In genomic region chr7:11120675-11121220, GRCh38 we compare ENCODE assay signal across 19 cellular contexts.
DNase-seq lines count a peak whose midpoint lies in the region; ATAC-seq and TF ChIP-seq lines count a peak whose summit lies in the region.
"Had no signal": no experiment of that assay in that cellular context is flagged by ENCODE, and none has a peak within 500 bp of the region (broad histone marks: within the 10 kb centered on the region; RNA-seq: fewer than 3 reads in every experiment).

No MANE protein-coding gene starts in this region.

- no peaks in the 10 kb centered on the region for H3K4me1 Mint-ChIP-seq in endothelial cell (ENCODE audit: unreplicated experiment)
- H3K4me1 Mint-ChIP-seq: brain had no signal

- TF ChIP-seq POLR2A in GM18505 (IDR thresholded peaks at IDR 0.05; ENCODE audit: borderline replicate concordance, extremely low read depth, insufficient read depth, insufficient read length) (no peak), breast epithelium (IDR thresholded peaks at IDR 0.05) (no peak)

- H3K36me3 Mint-ChIP-seq in endothelial cell (ENCODE audit: low read depth, unreplicated experiment): peaks cover 5% of the 10 kb centered on the region

- no peaks in the 10 kb centered on the region for H3K79me2 ChIP-seq in MM.1S (ENCODE audit: low read length)

- no peak overlapping the region for H3K4me3 Mint-ChIP-seq in endothelial cell (ENCODE audit: unreplicated experiment)
- H3K4me3 Mint-ChIP-seq: brain had no signal

- peak overlapping the region; percentile 71 for H3K4me2 ChIP-seq in MM.1S (ENCODE audit: low read depth, low read length)
- H3K4me2 ChIP-seq: BLaER1 treated with 17β-estradiol and CSF1 and Interleukin-3, amounts not matched to agents 10 nM and 100 nM had no signal

- H3K9ac ChIP-seq in MM.1S (ENCODE audit: low read length): no peak overlapping the region
- H3K9ac ChIP-seq: BLaER1 treated with 17β-estradiol and CSF1 and Interleukin-3, amounts not matched to agents 10 nM and 100 nM had no signal

- DNase-seq in MM.1S: no peak
- no peak for DNase-seq in NCI-H1694 treated with DMSO at 0.1 percent for 48 hours (lab: John Stamatoyannopoulos, UW)
- no peak for DNase-seq in endothelial cell (ENCODE audit: low spot score)
- DNase-seq in breast epithelium (ENCODE audit: low spot score in 2 of 2): no peak
- DNase-seq in foreskin melanocyte: no peak
- DNase-seq: activated CD4-positive, alpha-beta T cell treated with anti-CD3 and anti-CD28 coated beads for 4 hours; activated gamma-delta T cell treated with Interleukin-2 at 50 U/mL for 16 hours; EL; KG1; lower lobe of right lung; NCI-H1694; NCI-H524 treated with DMSO at 0.1 percent for 48 hours; sigmoid colon; stimulated activated naive CD4-positive, alpha-beta T cell had no signal

- peaks cover 13% of the 10 kb centered on the region for H3F3A ChIP-seq in MM.1S (ENCODE audit: insufficient read depth, low read length)

- H3K27me3 ChIP-seq in MM.1S (replicated peaks; ENCODE audit: insufficient read depth, low read length): no peaks in the 10 kb centered on the region
- H3K27me3 ChIP-seq in breast epithelium: no peaks in the 10 kb centered on the region
- H3K27me3 ChIP-seq: BLaER1 treated with 17β-estradiol and CSF1 and Interleukin-3, amounts not matched to agents 10 nM and 100 nM; sigmoid colon had no signal

- H3K27ac ChIP-seq in MM.1S (ENCODE audit: low read length) (no peak overlapping the region), breast epithelium (no peak overlapping the region)
- H3K27ac ChIP-seq: BLaER1 treated with 17β-estradiol and CSF1 and Interleukin-3, amounts not matched to agents 10 nM and 100 nM; lower lobe of right lung; sigmoid colon had no signal

- H3K36me3 ChIP-seq in MM.1S (replicated peaks; ENCODE audit: insufficient read depth, low read length): no peaks in the 10 kb centered on the region
- no peaks in the 10 kb centered on the region for H3K36me3 ChIP-seq in breast epithelium

- intact Hi-C loops in breast epithelium (cut with DNase I; ENCODE audit: low total_unique reads): loop anchor here (5.0 kb wide), 1 partner anchor 503 kb away; no protein-coding TSS in a partner anchor

- no peaks in the 10 kb centered on the region for H3K9me2 ChIP-seq in MM.1S (replicated peaks; ENCODE audit: insufficient read depth, low read length)

- H3K9me3 ChIP-seq in MM.1S (replicated peaks; ENCODE audit: insufficient read depth, low read length) (no peaks in the 10 kb centered on the region), breast epithelium (no peaks in the 10 kb centered on the region)
- H3K9me3 ChIP-seq: lower lobe of right lung, sigmoid colon had no signal

- H3K9me3 Mint-ChIP-seq in endothelial cell (ENCODE audit: unreplicated experiment): no peaks in the 10 kb centered on the region

- peaks cover 13% of the 10 kb centered on the region for H3K4me1 ChIP-seq in MM.1S (ENCODE audit: low read length)
- H3K4me1 ChIP-seq in breast epithelium: no peaks in the 10 kb centered on the region
- H3K4me1 ChIP-seq: lower lobe of right lung, sigmoid colon had no signal

- H3K4me3 ChIP-seq in MM.1S (ENCODE audit: low read length): 0 out of 2 replicates have a peak overlapping the region, but pooled peaks have one; percentile 18
- no peak overlapping the region for H3K4me3 ChIP-seq in breast epithelium
- H3K4me3 ChIP-seq: BLaER1 treated with 17β-estradiol and CSF1 and Interleukin-3, amounts not matched to agents 10 nM and 100 nM; lower lobe of right lung; sigmoid colon had no signal

- TF ChIP-seq CTCF in MM.1S (IDR thresholded peaks at IDR 0.05; ENCODE audit: low read length) (no peak), endothelial cell (IDR thresholded peaks at IDR 0.05; ENCODE audit: unreplicated experiment) (no peak), breast epithelium (IDR thresholded peaks at IDR 0.05) (no peak)

- no peak overlapping the region for H2AFZ ChIP-seq in MM.1S (ENCODE audit: low read length)

- ATAC-seq in GM18505 (IDR thresholded peaks at IDR 0.05; ENCODE audit: unreplicated experiment): peak; percentile 27
- ATAC-seq in GM19372 (IDR thresholded peaks at IDR 0.05; ENCODE audit: low read depth, unreplicated experiment): peak; percentile 22
- peak; percentile 59 for ATAC-seq in HG02884 (IDR thresholded peaks at IDR 0.05; ENCODE audit: unreplicated experiment)
- ATAC-seq: lower lobe of right lung had no signal

- H4K20me1 ChIP-seq in MM.1S (ENCODE audit: insufficient read depth, low read length): no peaks in the 10 kb centered on the region
- H4K20me1 ChIP-seq: BLaER1 treated with 17β-estradiol and CSF1 and Interleukin-3, amounts not matched to agents 10 nM and 100 nM had no signal

- no peaks in the 10 kb centered on the region for H3K27me3 Mint-ChIP-seq in endothelial cell (ENCODE audit: unreplicated experiment)
- H3K27me3 Mint-ChIP-seq: brain had no signal

- H3K27ac Mint-ChIP-seq in endothelial cell (ENCODE audit: unreplicated experiment): no peak overlapping the region
- H3K27ac Mint-ChIP-seq: brain had no signal
